ENCODE assay signal across 1 cellular context in genomic region chr1:22643381-22643780, GRCh38.
TF ChIP-seq lines count a peak whose summit lies in the region.

TSS of gene C1QC (plus strand) at chr1:22643633. CDS start at chr1:22644024, 391 bp downstream.

TF ChIP-seq in SK-N-SH, 30 proteins besides CTCF, POLR2A, EP300 and RAD21 (continued from another document):
- TF ChIP-seq NFIC (IDR thresholded peaks at IDR 0.05; ENCODE audit: borderline replicate concordance) (no peak), TAF1 (IDR thresholded peaks at IDR 0.05; ENCODE audit: borderline replicate concordance, low read depth, low read length) (no peak), IRF3 (IDR thresholded peaks at IDR 0.05; ENCODE audit: low read depth, low read length) (no peak), TEAD4 (IDR thresholded peaks at IDR 0.05; ENCODE audit: borderline replicate concordance, insufficient read depth) (no peak), SIN3A (IDR thresholded peaks at IDR 0.05; ENCODE audit: borderline replicate concordance, low read depth, low read length) (no peak)
TF ChIP-seq in SK-N-SH: peak in this region for 0.
